In genomic region chr11:134578807-134579708, GRCh38 we compare ENCODE assay signal across 13 cellular contexts.
DNase-seq lines count a peak whose midpoint lies in the region; ATAC-seq, FAIRE-seq and TF ChIP-seq lines count a peak whose summit lies in the region.
"Had no signal": no experiment of that assay in that cellular context is flagged by ENCODE, and none has a peak within 500 bp of the region (broad histone marks: within the 10 kb centered on the region; RNA-seq: fewer than 3 reads in every experiment).

No MANE protein-coding gene starts in this region.

- in situ Hi-C loops in GM12878 (cut with MboI) = no loop called here

- RAD21 ChIA-PET in GM12878 (lab: Charles Lee; ENCODE audit: unreplicated experiment) = no interaction called here

- TF ChIP-seq EP300 in GM12878 (IDR thresholded peaks at IDR 0.05; ENCODE audit: borderline replicate concordance in 1 of 2, control insufficient read depth in 1 of 2, low read depth in 2 of 2, low read length in 2 of 2) = no peak

- POLR2A ChIA-PET in GM12878 (lab: Charles Lee) = no interaction called here

- H3K27ac ChIP-seq in Karpas-422 (ENCODE audit: low read length) (no peak overlapping the region), GM12878 (ENCODE audit: control insufficient read depth, insufficient read depth) (no peak overlapping the region)
- H3K27ac ChIP-seq: cardiac muscle cell, HL-60 had no signal

- H3K79me2 ChIP-seq in Karpas-422 (ENCODE audit: low read length) = no peaks in the 10 kb centered on the region
- no peaks in the 10 kb centered on the region for H3K79me2 ChIP-seq in GM12878 (ENCODE audit: control insufficient read depth, insufficient read depth, low read length)

- H2AFZ ChIP-seq in Karpas-422 (ENCODE audit: low read length) (no peak overlapping the region), GM12878 (ENCODE audit: control insufficient read depth, low read depth, low read length) (no peak overlapping the region)

- peak; percentile 9; the same call in 1 of the 2 replicates for TF ChIP-seq RAD21 in GM12878 (IDR thresholded peaks at IDR 0.05; ENCODE audit: insufficient read depth, low read depth, low read length)

- H3K36me3 ChIP-seq in Karpas-422 (ENCODE audit: insufficient read depth, low read length) (no peaks in the 10 kb centered on the region), GM12878 (ENCODE audit: control insufficient read depth in 2 of 2, insufficient read depth in 2 of 2, low read length in 1 of 2) (no peaks in the 10 kb centered on the region)
- H3K36me3 ChIP-seq: cardiac muscle cell had no signal

- SMC1A ChIA-PET in GM12878 (lab: Charles Lee; ENCODE audit: uncharacterized antibody, unreplicated experiment) = no interaction called here

- CTCF ChIA-PET in GM12878 (lab: Yijun Ruan, JAX) = no interaction called here

- TF ChIP-seq CTCF in GM12878 (IDR thresholded peaks at IDR 0.05 in 2 of 3, conservative IDR thresholded peaks at IDR 0.05 in 1 of 3; ENCODE audit: control insufficient read depth in 2 of 3, extremely low read depth in 1 of 3, insufficient read depth in 1 of 3, low read depth in 3 of 3, low read length in 3 of 3) = 0 out of 6 replicates have a peak, but pooled peaks of 1 of the 3 experiments have one; percentile 10
- no peak for TF ChIP-seq CTCF in GM20000 (IDR thresholded peaks at IDR 0.05; ENCODE audit: extremely low read depth, missing control alignments)

- DNase-seq in activated CD4-positive, alpha-beta T cell treated with anti-CD3 and anti-CD28 coated beads, Interleukin-2, amount 10 ng/mL, durations not matched to agents 24 days and 14 days = no peak
- DNase-seq in activated CD4-positive, alpha-beta T cell treated with anti-CD3 and anti-CD28 coated beads, Interleukin-2, amount 50 U/mL, for 1 hour = no peak
- peak; percentile 48 for DNase-seq in Karpas-422
- no peak for DNase-seq in GM12878 (ENCODE audit: low read depth, low spot score)
- peak; percentile 44 for DNase-seq in retina
- no peak for DNase-seq in NCI-H2171 treated with DMSO at 0.1 percent for 48 hours (lab: John Stamatoyannopoulos, UW)
- no peak for DNase-seq in GM20000 (ENCODE audit: low spot score)
- DNase-seq: natural killer cell had no signal

- H3K4me2 ChIP-seq in Karpas-422 (ENCODE audit: low read depth, low read length, poor library complexity, severe bottlenecking) = no peak overlapping the region
- no peak overlapping the region for H3K4me2 ChIP-seq in GM12878 (ENCODE audit: control insufficient read depth, insufficient read depth)

- no peaks in the 10 kb centered on the region for H3K4me1 ChIP-seq in Karpas-422 (ENCODE audit: low read length)
- H3K4me1 ChIP-seq in GM12878 (ENCODE audit: control insufficient read depth, insufficient read depth, low read length) = peaks cover 6% of the 10 kb centered on the region

- ATAC-seq in GM12878 = peak; percentile 40; the same call in 1 of the 3 replicates
- ATAC-seq in HG03045 (IDR thresholded peaks at IDR 0.05; ENCODE audit: unreplicated experiment) = no peak
- ATAC-seq: natural killer cell; stimulated activated memory B cell treated with anti-CD40 and anti-IgM and Interleukin-4, amounts not matched to agents 10 μg/mL and 1 μg/mL and 100 μg/mL, for 72 hours had no signal

- no peaks in the 10 kb centered on the region for H3K9me3 ChIP-seq in Karpas-422 (ENCODE audit: low read length)
- no peaks in the 10 kb centered on the region for H3K9me3 ChIP-seq in GM12878 (replicated peaks; ENCODE audit: control insufficient read depth, insufficient read depth, low read length)

- intact Hi-C loops in activated CD4-positive, alpha-beta T cell treated with anti-CD3 and anti-CD28 coated beads, Interleukin-2, amount 10 ng/mL, durations not matched to agents 24 days and 14 days (cut with micrococcal nuclease) = no loop called here
- intact Hi-C loops in GM12878 (cut with micrococcal nuclease; ENCODE audit: unreplicated experiment) = no loop called here

- no peaks in the 10 kb centered on the region for H3K27me3 ChIP-seq in Karpas-422 (ENCODE audit: low read length)
- H3K27me3 ChIP-seq in GM12878 (replicated peaks in 1 of 2; ENCODE audit: control insufficient read depth in 2 of 2, insufficient read depth in 2 of 2, low read length in 1 of 2) = peaks cover 0 to 2% of the 10 kb centered on the region in 2 experiments; a peak in 2 of 4 replicates
- H3K27me3 ChIP-seq: cardiac muscle cell had no signal

- no TSS peak for BruUV-seq in GM12878 (replicated peaks; lab: Mats Ljungman, UMichigan)

- H3K4me1 Mint-ChIP-seq in activated CD4-positive, alpha-beta T cell treated with anti-CD3 and anti-CD28 coated beads, Interleukin-2, amount 10 ng/mL, durations not matched to agents 24 days and 14 days = peaks cover 12% of the 10 kb centered on the region

- no peak overlapping the region for H3K9ac ChIP-seq in Karpas-422 (ENCODE audit: low read length)
- H3K9ac ChIP-seq in GM12878 (ENCODE audit: control insufficient read depth, insufficient read depth, low read length) = no peak overlapping the region

- no peak for TF ChIP-seq POLR2A in GM12878 (IDR thresholded peaks at IDR 0.05; ENCODE audit: low read depth, low read length)

- no peak overlapping the region for H3K4me3 Mint-ChIP-seq in activated CD4-positive, alpha-beta T cell treated with anti-CD3 and anti-CD28 coated beads, Interleukin-2, amount 10 ng/mL, durations not matched to agents 24 days and 14 days
- H3K4me3 Mint-ChIP-seq: natural killer cell; stimulated activated memory B cell treated with anti-CD40 and anti-IgM and Interleukin-4, amounts not matched to agents 10 μg/mL and 1 μg/mL and 100 μg/mL, for 72 hours had no signal

- 43% methylated on average over 22 of the region's 22 CpGs for WGBS in GM12878 (ENCODE audit: insufficient coverage, insufficient replicate concordance, low lambda C conversion rate, missing lambda C conversion rate)

- no peak for FAIRE-seq in GM12878 (lab: Jason Lieb, UNC)
- FAIRE-seq: GM19239 had no signal

- H3K9me2 ChIP-seq in Karpas-422 (replicated peaks; ENCODE audit: insufficient read depth, low read length) = no peaks in the 10 kb centered on the region

- H3K9me3 Mint-ChIP-seq in activated CD4-positive, alpha-beta T cell treated with anti-CD3 and anti-CD28 coated beads, Interleukin-2, amount 10 ng/mL, durations not matched to agents 24 days and 14 days = no peaks in the 10 kb centered on the region
- H3K9me3 Mint-ChIP-seq: natural killer cell; stimulated activated memory B cell treated with anti-CD40 and anti-IgM and Interleukin-4, amounts not matched to agents 10 μg/mL and 1 μg/mL and 100 μg/mL, for 72 hours had no signal

- peak overlapping the region; percentile 64 for H3K27ac Mint-ChIP-seq in activated CD4-positive, alpha-beta T cell treated with anti-CD3 and anti-CD28 coated beads, Interleukin-2, amount 10 ng/mL, durations not matched to agents 24 days and 14 days
- H3K27ac Mint-ChIP-seq: stimulated activated memory B cell treated with anti-CD40 and anti-IgM and Interleukin-4, amounts not matched to agents 10 μg/mL and 1 μg/mL and 100 μg/mL, for 72 hours had no signal

- H3K4me3 ChIP-seq in Karpas-422 (ENCODE audit: low read length) (no peak overlapping the region), GM12878 (no peak overlapping the region)
- H3K4me3 ChIP-seq: cardiac muscle cell had no signal

- H4K20me1 ChIP-seq in Karpas-422 (ENCODE audit: insufficient read depth, low read depth, low read length) (no peaks in the 10 kb centered on the region), GM12878 (ENCODE audit: control insufficient read depth, insufficient read depth) (no peaks in the 10 kb centered on the region)

- H3K36me3 Mint-ChIP-seq in activated CD4-positive, alpha-beta T cell treated with anti-CD3 and anti-CD28 coated beads, Interleukin-2, amount 10 ng/mL, durations not matched to agents 24 days and 14 days (ENCODE audit: low read depth) = no peaks in the 10 kb centered on the region
- H3K36me3 Mint-ChIP-seq: natural killer cell; stimulated activated memory B cell treated with anti-CD40 and anti-IgM and Interleukin-4, amounts not matched to agents 10 μg/mL and 1 μg/mL and 100 μg/mL, for 72 hours had no signal

- peaks cover 17% of the 10 kb centered on the region for H3K27me3 Mint-ChIP-seq in activated CD4-positive, alpha-beta T cell treated with anti-CD3 and anti-CD28 coated beads, Interleukin-2, amount 10 ng/mL, durations not matched to agents 24 days and 14 days

TF ChIP-seq in GM12878, 131 proteins besides CTCF, POLR2A, EP300 and RAD21 (continues in another document):
- TF ChIP-seq ASH2L (IDR thresholded peaks at IDR 0.05; ENCODE audit: borderline replicate concordance, low read depth) = no peak
- no peak for TF ChIP-seq SREBF1 (IDR thresholded peaks at IDR 0.05; ENCODE audit: low read length)
- TF ChIP-seq GATAD2B (conservative IDR thresholded peaks at IDR 0.05; ENCODE audit: low read depth) = no peak
- no peak for TF ChIP-seq MYC (IDR thresholded peaks at IDR 0.05; ENCODE audit: insufficient read depth, insufficient read length, insufficient replicate concordance, low read length, severe bottlenecking)
- TF ChIP-seq ZBTB11 (CRISPR knock-in tag; IDR thresholded peaks at IDR 0.05) = no peak
- no peak for TF ChIP-seq HDAC6 (IDR thresholded peaks at IDR 0.05; ENCODE audit: unreplicated experiment)
- TF ChIP-seq ZNF274 (IDR thresholded peaks at IDR 0.05; ENCODE audit: insufficient read depth, insufficient read length) = no peak
- no peak for TF ChIP-seq RBBP5 (conservative IDR thresholded peaks at IDR 0.05)
- no peak for TF ChIP-seq EGR1 (IDR thresholded peaks at IDR 0.05; ENCODE audit: borderline replicate concordance in 1 of 2, low read depth in 2 of 2, low read length in 2 of 2)

Comparison
In these comparisons a context has a peak if more than half of its experiments do, and no peak if none do; other contexts are left out.
1. DNase-seq: peak in Karpas-422 (single experiment) and retina (single experiment); none in activated CD4-positive, alpha-beta T cell treated with anti-CD3 and anti-CD28 coated beads, Interleukin-2, amount 10 ng/mL, durations not matched to agents 24 days and 14 days (single experiment), activated CD4-positive, alpha-beta T cell treated with anti-CD3 and anti-CD28 coated beads, Interleukin-2, amount 50 U/mL, for 1 hour (single experiment), GM12878 (single experiment), NCI-H2171 treated with DMSO at 0.1 percent for 48 hours (single experiment) and GM20000 (single experiment).